ENCODE assay signal across 12 cellular contexts in the genomic region with DNA sequence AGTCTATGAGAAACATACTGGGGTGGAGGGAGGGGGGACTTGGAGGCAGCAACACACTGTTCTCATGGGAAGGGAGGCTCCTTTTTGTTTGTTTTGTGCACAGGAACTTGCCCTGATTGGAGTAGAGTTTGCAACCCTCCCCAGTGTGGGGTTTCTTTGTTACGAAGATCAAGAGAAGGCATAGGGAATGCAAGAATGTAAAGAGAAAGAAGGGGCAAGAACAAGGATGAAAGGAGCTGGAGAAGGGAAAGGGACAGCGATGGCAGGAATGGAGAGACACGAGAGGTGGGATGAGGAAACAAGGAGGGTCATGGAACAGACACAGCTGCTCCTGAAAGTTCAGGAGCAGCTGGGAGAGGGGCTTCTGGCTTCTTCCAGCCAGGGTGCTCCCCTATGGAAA.
"Had no signal": no experiment of that assay in that cellular context is flagged by ENCODE, and none has a peak within 500 bp of the region (broad histone marks: within the 10 kb centered on the region; RNA-seq: fewer than 3 reads in every experiment).

No MANE protein-coding gene starts in this region.

- H3K27me3 ChIP-seq: ascending aorta, esophagus squamous epithelium, foreskin keratinocyte had no signal

- H3K27ac ChIP-seq: ascending aorta, esophagus squamous epithelium, foreskin keratinocyte had no signal

- H3K9me3 ChIP-seq: ascending aorta, esophagus squamous epithelium had no signal

- H3K36me3 ChIP-seq: ascending aorta, esophagus squamous epithelium had no signal

- DNase-seq: activated CD4-positive, alpha-beta memory T cell treated with anti-CD3 and anti-CD28 coated beads, Interleukin-2, amount 10 ng/mL, durations not matched to agents 7 days and 5 days; activated naive CD8-positive, alpha-beta T cell treated with anti-CD3 and anti-CD28 coated beads, Interleukin-2, amount 50 U/mL, for 24 hours; activated T-cell treated with anti-CD3 and anti-CD28 coated beads, Interleukin-2, amount 50 U/mL, for 72 hours; esophagus squamous epithelium; foreskin keratinocyte; head of caudate nucleus; left colon; mammary epithelial cell; natural killer cell; stimulated activated CD4-positive, alpha-beta T cell treated with anti-CD3 and anti-CD28 coated beads, Interleukin-15, amount 100 ng/mL, for 24 hours; stimulated activated CD4-positive, alpha-beta T cell treated with anti-CD3 and anti-CD28 coated beads, Interleukin-4, amount 100 ng/mL, for 4 hours had no signal

- H3K4me1 ChIP-seq: ascending aorta, esophagus squamous epithelium had no signal

- H3K4me3 ChIP-seq: ascending aorta, esophagus squamous epithelium had no signal

- ATAC-seq: activated naive CD8-positive, alpha-beta T cell treated with anti-CD3 and anti-CD28 coated beads, Interleukin-2, amount 50 U/mL, for 24 hours; activated T-cell treated with anti-CD3 and anti-CD28 coated beads, Interleukin-2, amount 50 U/mL, for 72 hours; foreskin keratinocyte; left colon; natural killer cell had no signal
